ENCODE assay signal across 8 cellular contexts in the genomic region with DNA sequence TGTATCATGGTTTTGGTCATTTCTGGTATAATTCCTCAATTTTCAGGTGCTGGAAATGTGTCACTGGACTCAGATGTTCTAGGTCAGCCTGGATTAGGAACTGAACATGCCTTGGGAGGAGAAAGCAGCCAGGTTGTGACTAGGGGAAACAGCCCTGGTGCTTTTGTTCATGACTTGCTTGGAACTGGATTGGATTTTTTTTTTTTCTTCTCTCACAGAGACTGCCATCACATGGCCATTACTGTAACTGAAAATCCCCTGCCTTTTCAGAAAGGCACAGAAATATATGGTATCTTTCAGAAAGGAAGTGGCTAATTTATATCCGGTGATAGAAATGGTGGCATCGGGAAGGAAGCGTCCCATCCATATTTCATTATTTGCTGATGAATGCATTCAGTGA. TPM values are rescaled to one million over a fixed set of nuclear protein-coding genes. Genes with fewer than 3 reads are reported as not detected.
A peak's percentile ranks its signal among the peaks of the same experiment; 100 is the strongest.
DNase-seq lines count a peak whose midpoint lies in the region; ATAC-seq and TF ChIP-seq lines count a peak whose summit lies in the region.

No MANE protein-coding gene starts in this region.

- H3K36me3 ChIP-seq in ACC112 (ENCODE audit: insufficient read depth, low read length) (no peaks in the 10 kb centered on the region), mesodermal cell (ENCODE audit: control insufficient read depth, insufficient read depth, low read length) (peaks cover 46% of the 10 kb centered on the region)

- DNase-seq in astrocyte of the spinal cord (ENCODE audit: low read depth, low spot score) (peak; percentile 79), AG08396 (ENCODE audit: low spot score) (no peak), NCI-H748 (lab: John Stamatoyannopoulos, UW; ENCODE audit: unreplicated experiment) (no peak)

- TF ChIP-seq CTCF in astrocyte of the spinal cord (IDR thresholded peaks at IDR 0.05; ENCODE audit: low read depth, low read length): peak; percentile 30

- H3K4me3 ChIP-seq in ACC112 (ENCODE audit: low read depth, low read length): peak overlapping the region; percentile 60
- H3K4me3 ChIP-seq in astrocyte of the spinal cord (ENCODE audit: low read depth, low read length): no peak overlapping the region
- no peak overlapping the region for H3K4me3 ChIP-seq in mesodermal cell (ENCODE audit: extremely low read depth, insufficient read depth, low read length, poor library complexity, severe bottlenecking)

- H3K4me1 ChIP-seq in ACC112 (ENCODE audit: control insufficient read depth, insufficient read depth, low read length, unreplicated experiment) (peaks cover 72% of the 10 kb centered on the region), mesodermal cell (ENCODE audit: control insufficient read depth, insufficient read depth, low read length, poor library complexity, severe bottlenecking) (peaks cover 75% of the 10 kb centered on the region)

- in situ Hi-C loops in astrocyte of the spinal cord (cut with HindIII; ENCODE audit: low sequenced_read_pairs): no loop called here

- H2AFZ ChIP-seq in ACC112 (ENCODE audit: low read length, unreplicated experiment): peak overlapping the region; percentile 7

- peaks cover 73% of the 10 kb centered on the region for H3K79me2 ChIP-seq in ACC112 (ENCODE audit: control insufficient read depth, insufficient read depth, low read length, unreplicated experiment)

- H3K9me3 ChIP-seq in mesodermal cell (ENCODE audit: control insufficient read depth, low read length): no peaks in the 10 kb centered on the region

- peak overlapping the region; percentile 94 for H3K27ac ChIP-seq in ACC112 (ENCODE audit: low read depth, low read length)
- peak overlapping the region; percentile 94 for H3K27ac ChIP-seq in mesodermal cell (ENCODE audit: low read depth, low read length, severe bottlenecking)

- WGBS in mesodermal cell (ENCODE audit: insufficient coverage in 2 of 2), 2 experiments: no CpG with 5 or more reads among the region's 3 CpGs

- ATAC-seq in GM18867 (IDR thresholded peaks at IDR 0.05; ENCODE audit: unreplicated experiment): peak; percentile 49
- ATAC-seq in HG03460 (IDR thresholded peaks at IDR 0.05; ENCODE audit: unreplicated experiment): peak; percentile 55
- no peak for ATAC-seq in HG03521 (IDR thresholded peaks at IDR 0.05; ENCODE audit: unreplicated experiment)

- H3K27me3 ChIP-seq in ACC112 (ENCODE audit: insufficient read depth, low read length): no peaks in the 10 kb centered on the region

RNA-seq across cellular contexts. Expression of a gene that starts 34.6 kb away (rescaled TPM):
- polyA plus RNA-seq in mesodermal cell (2013, experiment 1 of 2): 294 TPM
- 302 TPM for polyA plus RNA-seq in mesodermal cell (2013, experiment 2 of 2)
